Comparison of ENCODE assay signal across 9 cellular contexts in the genomic region with DNA sequence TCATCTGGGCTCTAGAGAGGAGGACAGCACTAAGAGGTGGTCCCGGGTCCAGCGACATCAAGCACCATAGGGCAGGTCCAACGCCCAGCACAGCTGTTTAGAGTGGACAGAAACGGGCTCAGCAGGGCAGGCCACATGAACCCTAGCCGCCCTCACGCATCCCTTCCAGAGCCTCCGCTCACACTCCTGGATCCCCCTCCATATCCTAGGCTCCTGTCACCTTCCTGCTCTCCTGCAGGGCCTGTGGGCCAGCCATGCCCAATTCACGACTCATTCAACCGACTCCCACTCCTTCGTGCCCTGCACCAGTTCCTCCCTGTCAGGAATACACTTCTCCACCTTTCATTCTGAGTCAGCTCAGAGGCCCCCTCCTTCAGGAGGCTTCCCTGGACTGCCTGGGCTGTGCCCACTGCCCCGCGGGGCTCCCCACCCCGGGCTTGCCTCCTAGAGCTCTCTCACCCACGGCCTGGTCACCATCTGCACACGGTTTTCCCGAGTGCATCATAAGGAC.
DNase-seq lines count a peak whose midpoint lies in the region; ATAC-seq and TF ChIP-seq lines count a peak whose summit lies in the region.
"Had no signal": no experiment of that assay in that cellular context is flagged by ENCODE, and none has a peak within 500 bp of the region (broad histone marks: within the 10 kb centered on the region; RNA-seq: fewer than 3 reads in every experiment).

No MANE protein-coding gene starts in this region.

- H3K9me3 Mint-ChIP-seq in activated CD4-positive, alpha-beta T cell treated with anti-CD3 and anti-CD28 coated beads for 36 hours (ENCODE audit: low read depth) = no peaks in the 10 kb centered on the region
- no peaks in the 10 kb centered on the region for H3K9me3 Mint-ChIP-seq in T-cell

- CTCF ChIA-PET in activated CD4-positive, alpha-beta T cell treated with anti-CD3 and anti-CD28 coated beads for 36 hours (lab: Charles Lee) = interaction anchor here (0.7 to 5.2 kb wide), 38 partner anchors 10 to 572 kb away, joined by 3 to 44 read pairs (median 4); no protein-coding TSS in a partner anchor
- CTCF ChIA-PET in T-cell (lab: Charles Lee) = interaction anchor here (0.6 to 2.2 kb wide), 9 partner anchors 46 to 600 kb away, joined by 3 to 23 read pairs (median 4); no protein-coding TSS in a partner anchor

- peak; percentile 15 for DNase-seq in activated CD4-positive, alpha-beta T cell treated with anti-CD3 and anti-CD28 coated beads for 36 hours
- no peak for DNase-seq in activated CD4-positive, alpha-beta T cell treated with anti-CD3 and anti-CD28 coated beads, Interleukin-2, amount 50 U/mL, for 1 hour
- no peak for DNase-seq in T-cell
- DNase-seq in fibroblast of the aortic adventitia (ENCODE audit: low read depth) = peak; percentile 13
- no peak for DNase-seq in stomach
- no peak for DNase-seq in central memory CD4-positive, alpha-beta T cell
- DNase-seq in effector CD4-positive, alpha-beta T cell = no peak

- no peaks in the 10 kb centered on the region for H3K9me3 ChIP-seq in stomach
- H3K9me3 ChIP-seq: mucosa of descending colon had no signal

- no peak for TF ChIP-seq EP300 in stomach (IDR thresholded peaks at IDR 0.05)

- no peaks in the 10 kb centered on the region for H3K36me3 ChIP-seq in stomach

- H3K27me3 ChIP-seq in stomach = no peaks in the 10 kb centered on the region

- H3K4me3 ChIP-seq in fibroblast of the aortic adventitia (ENCODE audit: low read depth, low read length) = no peak overlapping the region
- peak overlapping the region in 2 of 4 donors; percentile 40 to 52 for H3K4me3 ChIP-seq in stomach
- H3K4me3 ChIP-seq: mucosa of descending colon had no signal

- H3K4me1 ChIP-seq in stomach = peaks cover 12 to 68% (median 44%) of the 10 kb centered on the region in 4 donors

- H3K27ac Mint-ChIP-seq in activated CD4-positive, alpha-beta T cell treated with anti-CD3 and anti-CD28 coated beads for 36 hours = no peak overlapping the region
- H3K27ac Mint-ChIP-seq in T-cell = peak overlapping the region in 1 of 2 donors; percentile 68

- no peak for ATAC-seq in activated CD4-positive, alpha-beta T cell treated with anti-CD3 and anti-CD28 coated beads for 36 hours
- ATAC-seq in T-cell (replicated peaks in 1 of 4) = no peak
- ATAC-seq in HG03439 (IDR thresholded peaks at IDR 0.05; ENCODE audit: unreplicated experiment) = no peak

- 83 to 90% (median 86%) methylated on average over 16 of the region's 16 CpGs for WGBS in stomach, 5 donors

- H3K4me3 Mint-ChIP-seq in activated CD4-positive, alpha-beta T cell treated with anti-CD3 and anti-CD28 coated beads for 36 hours = peak overlapping the region; percentile 66
- peak overlapping the region; percentile 73 to 78 (median 75) for H3K4me3 Mint-ChIP-seq in T-cell

- no peaks in the 10 kb centered on the region for H3K36me3 Mint-ChIP-seq in activated CD4-positive, alpha-beta T cell treated with anti-CD3 and anti-CD28 coated beads for 36 hours (ENCODE audit: low read depth)
- no peaks in the 10 kb centered on the region for H3K36me3 Mint-ChIP-seq in T-cell

- no peaks in the 10 kb centered on the region for H3K27me3 Mint-ChIP-seq in activated CD4-positive, alpha-beta T cell treated with anti-CD3 and anti-CD28 coated beads for 36 hours
- H3K27me3 Mint-ChIP-seq in T-cell = peaks cover 0 to 6% of the 10 kb centered on the region in 2 donors

- TF ChIP-seq CTCF in fibroblast of the aortic adventitia (IDR thresholded peaks at IDR 0.05; ENCODE audit: insufficient read depth, low read length) = no peak
- no peak for TF ChIP-seq CTCF in stomach (IDR thresholded peaks at IDR 0.05)

- intact Hi-C loops in activated CD4-positive, alpha-beta T cell treated with anti-CD3 and anti-CD28 coated beads for 36 hours (cut with DNase I, micrococcal nuclease) = loop anchor here (1.0 to 5.0 kb wide), 7 partner anchors 356 to 569 kb away; no protein-coding TSS in a partner anchor
- intact Hi-C loops in stomach (cut with DNase I; ENCODE audit: low total_unique reads) = loop anchor here (10.0 kb wide), 2 partner anchors 48 to 428 kb away; no protein-coding TSS in a partner anchor

- POLR2A ChIA-PET in activated CD4-positive, alpha-beta T cell treated with anti-CD3 and anti-CD28 coated beads for 36 hours (lab: Charles Lee) = no interaction called here
- POLR2A ChIA-PET in T-cell (lab: Charles Lee) = no interaction called here

- no peak for TF ChIP-seq POLR2A in stomach (IDR thresholded peaks at IDR 0.05)

- H3K27ac ChIP-seq in stomach = peak overlapping the region in 4 of 5 donors; percentile 14 to 64 (median 52)

- H3K4me1 Mint-ChIP-seq in activated CD4-positive, alpha-beta T cell treated with anti-CD3 and anti-CD28 coated beads for 36 hours = peaks cover 4% of the 10 kb centered on the region
- H3K4me1 Mint-ChIP-seq in T-cell = peaks cover 10 to 16% (median 12%) of the 10 kb centered on the region in 3 donors

Comparison
In these comparisons a context has a peak if more than half of its experiments do, and no peak if none do; other contexts are left out.
1. DNase-seq: peak in activated CD4-positive, alpha-beta T cell treated with anti-CD3 and anti-CD28 coated beads for 36 hours (single experiment) and fibroblast of the aortic adventitia (single experiment); none in activated CD4-positive, alpha-beta T cell treated with anti-CD3 and anti-CD28 coated beads, Interleukin-2, amount 50 U/mL, for 1 hour (single experiment), T-cell (0 of 34), stomach (single experiment), central memory CD4-positive, alpha-beta T cell (single experiment) and effector CD4-positive, alpha-beta T cell (single experiment).